Comparison of ENCODE assay signal across 18 cellular contexts in genomic region chr4:151600432-151600831, GRCh38.
"Had no signal": no experiment of that assay in that cellular context is flagged by ENCODE, and none has a peak within 500 bp of the region (broad histone marks: within the 10 kb centered on the region; RNA-seq: fewer than 3 reads in every experiment).

No MANE protein-coding gene starts in this region.

- H3K9ac ChIP-seq: parathyroid adenoma had no signal

- DNase-seq: activated CD4-positive, alpha-beta T cell treated with anti-CD3 and anti-CD28 coated beads for 1 hour; activated CD4-positive, alpha-beta T cell treated with anti-CD3 and anti-CD28 coated beads, Interleukin-2, amount 50 U/mL, for 4 hours; activated effector memory CD4-positive, alpha-beta T cell treated with anti-CD3 and anti-CD28 coated beads, Interleukin-2, amount 50 U/mL, for 16 hours; activated T-cell treated with anti-CD3 and anti-CD28 coated beads, Interleukin-2, amount 50 U/mL, for 72 hours; adrenal gland; dorsolateral prefrontal cortex; kidney glomerular epithelial cell; mesendoderm; natural killer cell; stimulated activated naive B cell treated with anti-CD40 and anti-IgM and Interleukin-4, amounts not matched to agents 10 μg/mL and 1 μg/mL and 100 μg/mL, for 72 hours; T1000; WERI-Rb-1 had no signal

- H3K27ac ChIP-seq: adrenal gland, cardiac muscle cell, dorsolateral prefrontal cortex, neutrophil, parathyroid adenoma, WERI-Rb-1 had no signal

- H3K79me2 ChIP-seq: parathyroid adenoma had no signal

- H3K27me3 ChIP-seq: adrenal gland, cardiac muscle cell, dorsolateral prefrontal cortex, neutrophil had no signal

- FAIRE-seq: frontal cortex, urothelium cell line had no signal

- H3K4me3 ChIP-seq: adrenal gland, cardiac muscle cell, dorsolateral prefrontal cortex had no signal

- H2AFZ ChIP-seq: parathyroid adenoma had no signal

- H3K36me3 ChIP-seq: adrenal gland, cardiac muscle cell, neutrophil, WERI-Rb-1 had no signal

- ATAC-seq: activated T-cell treated with anti-CD3 and anti-CD28 coated beads, Interleukin-2, amount 50 U/mL, for 72 hours; natural killer cell; sciatic nerve; stimulated activated naive B cell treated with anti-CD40 and anti-IgM and Interleukin-4, amounts not matched to agents 10 μg/mL and 1 μg/mL and 100 μg/mL, for 72 hours had no signal

- H3K4me1 ChIP-seq: adrenal gland, parathyroid adenoma had no signal

- H3K9me3 ChIP-seq: adrenal gland, neutrophil had no signal
